8 cellular contexts compared by ENCODE assay signal in genomic region chr17:7436556-7437368, GRCh38. TPM values are rescaled to one million over a fixed set of nuclear protein-coding genes. Genes with fewer than 3 reads are reported as not detected.
DNase-seq lines count a peak whose midpoint lies in the region; ATAC-seq and TF ChIP-seq lines count a peak whose summit lies in the region.

No MANE protein-coding gene starts in this region.

- H3K4me3 ChIP-seq in GM06990 (replicated peaks; ENCODE audit: low read depth, low read length) = peak overlapping the region; percentile 83
- peak overlapping the region; percentile 95 for H3K4me3 ChIP-seq in Loucy (ENCODE audit: low read length, poor library complexity, severe bottlenecking)
- H3K4me3 ChIP-seq in parathyroid adenoma (ENCODE audit: low read depth, low read length) = peak overlapping the region; percentile 70
- peak overlapping the region in 1 of 3 donors; percentile 38 for H3K4me3 ChIP-seq in thyroid gland (replicated peaks in 1 of 3)

- H3K9ac ChIP-seq in Loucy (ENCODE audit: low read depth, low read length, poor library complexity, severe bottlenecking) = peak overlapping the region; percentile 77
- H3K9ac ChIP-seq in parathyroid adenoma = peak overlapping the region; percentile 40

- H3K27ac Mint-ChIP-seq in activated naive CD8-positive, alpha-beta T cell treated with anti-CD3 and anti-CD28 coated beads for 36 hours = peak overlapping the region; percentile 92

- H4K20me1 ChIP-seq in Loucy (ENCODE audit: insufficient read depth, low read length, poor library complexity, severe bottlenecking) = peaks cover 13% of the 10 kb centered on the region

- H3K27me3 ChIP-seq in GM06990 (replicated peaks; ENCODE audit: control insufficient read depth, insufficient read depth, low read length) (no peaks in the 10 kb centered on the region), Loucy (ENCODE audit: insufficient read depth, low read length, poor library complexity, severe bottlenecking) (no peaks in the 10 kb centered on the region), parathyroid adenoma (ENCODE audit: control insufficient read depth, insufficient read depth, low read length) (no peaks in the 10 kb centered on the region), thyroid gland (no peaks in the 10 kb centered on the region)

- DNase-seq in GM06990 (ENCODE audit: extremely low read depth, insufficient read length) (peak; percentile 89), SW 1271 (lab: John Stamatoyannopoulos, UW) (peak; percentile 31 to 74), cardiac septum (ENCODE audit: low spot score) (peak; percentile 91), thyroid gland (peak; percentile 87 to 88)
- DNase-seq in activated naive CD8-positive, alpha-beta T cell treated with anti-CD3 and anti-CD28 coated beads for 36 hours = peak; percentile 92

- peaks cover 41% of the 10 kb centered on the region for H3K4me1 Mint-ChIP-seq in activated naive CD8-positive, alpha-beta T cell treated with anti-CD3 and anti-CD28 coated beads for 36 hours

- intact Hi-C loops in cardiac septum (cut with DNase I) = loop anchor here (2.0 kb wide), 1 partner anchor 82 kb away; the partner anchor contains the start of gene TMEM95
- intact Hi-C loops in thyroid gland (cut with DNase I) = loop anchor here (5.0 kb wide), 2 partner anchors 84 to 126 kb away; partner anchors contain the start of genes KCTD11 and SENP3

- no peaks in the 10 kb centered on the region for H3K9me3 Mint-ChIP-seq in activated naive CD8-positive, alpha-beta T cell treated with anti-CD3 and anti-CD28 coated beads for 36 hours

- TF ChIP-seq CTCF in GM06990 (IDR thresholded peaks at IDR 0.05; ENCODE audit: insufficient read depth, low read length, poor library complexity, severe bottlenecking) (peak; percentile 71), Loucy (conservative IDR thresholded peaks at IDR 0.05; ENCODE audit: low read length) (no peak), parathyroid adenoma (IDR thresholded peaks at IDR 0.05) (peak; percentile 96), thyroid gland (IDR thresholded peaks at IDR 0.05) (peak; percentile 43 to 95 (median 82))

- H3K36me3 Mint-ChIP-seq in activated naive CD8-positive, alpha-beta T cell treated with anti-CD3 and anti-CD28 coated beads for 36 hours = peaks cover 8% of the 10 kb centered on the region

- no peaks in the 10 kb centered on the region for H3K9me2 ChIP-seq in Loucy (replicated peaks; ENCODE audit: low read depth, low read length)

- H3K4me2 ChIP-seq in Loucy (ENCODE audit: low read depth, low read length, poor library complexity, severe bottlenecking) (peak overlapping the region; percentile 95), parathyroid adenoma (ENCODE audit: low read length) (peak overlapping the region; percentile 72)

- H2AFZ ChIP-seq in Loucy (ENCODE audit: low read length) (no peak overlapping the region), parathyroid adenoma (peak overlapping the region; percentile 88)

- H3K79me2 ChIP-seq in Loucy (ENCODE audit: insufficient read depth, low read length) (peaks cover 43% of the 10 kb centered on the region; the same call in 1 of the 2 replicates), parathyroid adenoma (no peaks in the 10 kb centered on the region)

- H3K27ac ChIP-seq in parathyroid adenoma (peak overlapping the region; percentile 74), thyroid gland (peak overlapping the region; percentile 60 to 67 (median 63))

- H3F3A ChIP-seq in Loucy (ENCODE audit: low read depth) = no peaks in the 10 kb centered on the region; the same call in 1 of the 2 replicates

- H3K4me1 ChIP-seq in Loucy (ENCODE audit: insufficient read depth, low read length, poor library complexity, severe bottlenecking) (peaks cover 27% of the 10 kb centered on the region), parathyroid adenoma (peaks cover 10% of the 10 kb centered on the region), thyroid gland (peaks cover 31 to 51% of the 10 kb centered on the region in 2 donors)

- peak overlapping the region; percentile 94 for H3K4me3 Mint-ChIP-seq in activated naive CD8-positive, alpha-beta T cell treated with anti-CD3 and anti-CD28 coated beads for 36 hours

- TF ChIP-seq POLR2A in thyroid gland (IDR thresholded peaks at IDR 0.05) = peak in 1 of 2 donors; percentile 46

- H3K27me3 Mint-ChIP-seq in activated naive CD8-positive, alpha-beta T cell treated with anti-CD3 and anti-CD28 coated beads for 36 hours = peaks cover 31% of the 10 kb centered on the region

- WGBS in thyroid gland, 2 donors = 6% methylated on average over 20 of the region's 92 CpGs; no CpG with 5 or more reads in 1 of the 2 donors

- no peaks in the 10 kb centered on the region for H3K9me3 ChIP-seq in Loucy (ENCODE audit: insufficient read depth, low read depth, low read length)
- no peaks in the 10 kb centered on the region for H3K9me3 ChIP-seq in parathyroid adenoma (ENCODE audit: control insufficient read depth, low read length)
- H3K9me3 ChIP-seq in thyroid gland = no peaks in the 10 kb centered on the region

- H3K36me3 ChIP-seq in GM06990 (ENCODE audit: control insufficient read depth, insufficient read depth, low read length) = no peaks in the 10 kb centered on the region; the same call in 1 of the 2 replicates
- H3K36me3 ChIP-seq in Loucy (ENCODE audit: insufficient read depth, low read length) = no peaks in the 10 kb centered on the region
- no peaks in the 10 kb centered on the region for H3K36me3 ChIP-seq in parathyroid adenoma (ENCODE audit: control insufficient read depth, insufficient read depth, low read length)
- no peaks in the 10 kb centered on the region for H3K36me3 ChIP-seq in thyroid gland

- no peak for ATAC-seq in GM21723 (IDR thresholded peaks at IDR 0.05; ENCODE audit: unreplicated experiment)

RNA-seq across cellular contexts. Expression of gene TMEM102, which starts 1.5 kb away (rescaled TPM):
- 10 to 100 TPM; 10.4 TPM for total RNA-seq in activated naive CD8-positive, alpha-beta T cell treated with anti-CD3 and anti-CD28 coated beads for 36 hours
- 2.6 TPM for total RNA-seq in cardiac septum
- 10 to 100 TPM; 11.3 to 19.4 (median 16.4) TPM for total RNA-seq in thyroid gland

RNA-seq across cellular contexts. Expression of gene FGF11, which starts 2.5 kb away (rescaled TPM):
- 1 to 10 TPM; 7.6 to 9.2 TPM for total RNA-seq in activated naive CD8-positive, alpha-beta T cell treated with anti-CD3 and anti-CD28 coated beads for 36 hours
- total RNA-seq in cardiac septum (3.9 TPM), thyroid gland (10 to 100 TPM in 3 of 4 donors, 1 to 10 TPM in 1; 4.3 to 12.1 (median 10.5) TPM)

RNA-seq across cellular contexts. Expression of gene CHRNB1, which starts 8.1 kb away (rescaled TPM):
- 10 to 100 TPM; 10.6 to 11.3 TPM for total RNA-seq in activated naive CD8-positive, alpha-beta T cell treated with anti-CD3 and anti-CD28 coated beads for 36 hours
- total RNA-seq in cardiac septum = 9.9 TPM
- total RNA-seq in thyroid gland = 10 to 100 TPM; 13.4 to 29.2 (median 19.8) TPM

RNA-seq across cellular contexts. Expression of gene SPEM3, which starts 8.1 kb away (rescaled TPM):
- not detected for total RNA-seq in activated naive CD8-positive, alpha-beta T cell treated with anti-CD3 and anti-CD28 coated beads for 36 hours
- total RNA-seq in cardiac septum (not detected), thyroid gland (not detected)

RNA-seq across cellular contexts. Expression of gene SPEM2, which starts 11.3 kb away (rescaled TPM):
- not detected for total RNA-seq in activated naive CD8-positive, alpha-beta T cell treated with anti-CD3 and anti-CD28 coated beads for 36 hours
- total RNA-seq in cardiac septum (not detected), thyroid gland (under 1 TPM in 1 of 4 donors, not detected in 3; 0.40 TPM)
